ENCODE assay signal across 2 cellular contexts in genomic region chr14:31122098-31122611, GRCh38.
TF ChIP-seq lines count a peak whose summit lies in the region.

No MANE protein-coding gene starts in this region.

TF ChIP-seq in IMR-90, 13 proteins besides CTCF, POLR2A, EP300 and RAD21:
- no peak for TF ChIP-seq RFX5 (IDR thresholded peaks at IDR 0.05; ENCODE audit: low read depth, low read length)

TF ChIP-seq in H1, 55 proteins besides CTCF, POLR2A, EP300 and RAD21:
- TF ChIP-seq CHD1 (IDR thresholded peaks at IDR 0.05; ENCODE audit: low read depth, low read length): no peak
- no peak for TF ChIP-seq TCF12 (IDR thresholded peaks at IDR 0.05; ENCODE audit: low read depth, low read length)
- TF ChIP-seq SP4 (IDR thresholded peaks at IDR 0.05; ENCODE audit: low read length): no peak
- TF ChIP-seq PHF8 (conservative IDR thresholded peaks at IDR 0.05; ENCODE audit: low read depth, low read length): no peak
- TF ChIP-seq, protein P1, sequence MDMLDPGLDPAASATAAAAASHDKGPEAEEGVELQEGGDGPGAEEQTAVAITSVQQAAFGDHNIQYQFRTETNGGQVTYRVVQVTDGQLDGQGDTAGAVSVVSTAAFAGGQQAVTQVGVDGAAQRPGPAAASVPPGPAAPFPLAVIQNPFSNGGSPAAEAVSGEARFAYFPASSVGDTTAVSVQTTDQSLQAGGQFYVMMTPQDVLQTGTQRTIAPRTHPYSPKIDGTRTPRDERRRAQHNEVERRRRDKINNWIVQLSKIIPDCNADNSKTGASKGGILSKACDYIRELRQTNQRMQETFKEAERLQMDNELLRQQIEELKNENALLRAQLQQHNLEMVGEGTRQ (IDR thresholded peaks at IDR 0.05; ENCODE audit: low read length): no peak
- TF ChIP-seq YY1 (IDR thresholded peaks at IDR 0.05; ENCODE audit: low read depth, low read length): no peak
- TF ChIP-seq KDM1A (IDR thresholded peaks at IDR 0.05; ENCODE audit: borderline replicate concordance, low read length): no peak
